9 cellular contexts compared by ENCODE assay signal in the genomic region with DNA sequence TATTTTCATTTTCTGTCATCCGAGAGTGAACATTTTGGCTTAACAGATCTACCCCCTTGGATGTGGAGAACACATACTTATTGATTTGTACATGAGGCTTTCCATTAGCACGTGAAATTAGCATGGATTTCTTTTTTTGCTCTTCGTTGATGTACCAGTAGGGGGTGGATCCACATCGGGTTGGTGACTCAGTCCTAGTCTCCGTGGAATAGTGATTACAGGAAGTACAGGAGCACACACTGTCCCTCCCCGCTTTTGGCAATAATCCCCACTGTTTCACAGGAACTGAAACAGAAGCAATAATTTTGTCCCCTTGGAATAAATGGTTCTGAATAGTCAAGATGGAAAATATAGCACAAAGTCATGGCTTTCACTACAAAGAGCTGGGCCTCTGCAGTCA.
A peak's percentile ranks its signal among the peaks of the same experiment; 100 is the strongest.
DNase-seq lines count a peak whose midpoint lies in the region; ATAC-seq and TF ChIP-seq lines count a peak whose summit lies in the region.
"Had no signal": no experiment of that assay in that cellular context is flagged by ENCODE, and none has a peak within 500 bp of the region (broad histone marks: within the 10 kb centered on the region; RNA-seq: fewer than 3 reads in every experiment).

No MANE protein-coding gene starts in this region.

- in situ Hi-C loops in ACHN (cut with HindIII; ENCODE audit: low pct_ligation_motif_present, low pct_unique_long_range_greater_than_20kb, low sequenced_read_pairs): no loop called here

- H3K27ac ChIP-seq in WERI-Rb-1 (no peak overlapping the region), right lobe of liver (no peak overlapping the region)

- no peaks in the 10 kb centered on the region for H3K4me1 Mint-ChIP-seq in activated T-helper 2 cell treated with anti-CD3 and anti-CD28 coated beads, Interferon-gamma antibody, Interleukin-2, Interleukin-4, amounts not matched to agents 10 μg/mL and 5 μg/mL and 100 μg/mL, durations not matched to agents 14 hours and 24 hours and 36 hours (ENCODE audit: low read depth)
- H3K4me1 Mint-ChIP-seq: activated naive CD4-positive, alpha-beta T cell treated with anti-CD3 and anti-CD28 coated beads, Interleukin-2, amount 10 ng/mL, durations not matched to agents 7 days and 5 days had no signal

- intact Hi-C loops in right lobe of liver (cut with DNase I): no loop called here
- intact Hi-C loops in activated T-helper 2 cell treated with anti-CD3 and anti-CD28 coated beads, Interferon-gamma antibody, Interleukin-2, Interleukin-4, amounts not matched to agents 10 μg/mL and 5 μg/mL and 100 μg/mL, durations not matched to agents 14 hours and 24 hours and 36 hours (cut with micrococcal nuclease): no loop called here

- H3K27me3 ChIP-seq in WERI-Rb-1 (ENCODE audit: insufficient read depth, low read depth, severe bottlenecking) (no peaks in the 10 kb centered on the region), right lobe of liver (no peaks in the 10 kb centered on the region)

- peaks cover 3% of the 10 kb centered on the region for H3K27me3 Mint-ChIP-seq in activated T-helper 2 cell treated with anti-CD3 and anti-CD28 coated beads, Interferon-gamma antibody, Interleukin-2, Interleukin-4, amounts not matched to agents 10 μg/mL and 5 μg/mL and 100 μg/mL, durations not matched to agents 14 hours and 24 hours and 36 hours (ENCODE audit: low read depth)

- no peaks in the 10 kb centered on the region for H3K9me3 Mint-ChIP-seq in activated T-helper 2 cell treated with anti-CD3 and anti-CD28 coated beads, Interferon-gamma antibody, Interleukin-2, Interleukin-4, amounts not matched to agents 10 μg/mL and 5 μg/mL and 100 μg/mL, durations not matched to agents 14 hours and 24 hours and 36 hours
- H3K9me3 Mint-ChIP-seq: activated naive CD4-positive, alpha-beta T cell treated with anti-CD3 and anti-CD28 coated beads, Interleukin-2, amount 10 ng/mL, durations not matched to agents 7 days and 5 days had no signal

- no peak for TF ChIP-seq POLR2A in right lobe of liver (IDR thresholded peaks at IDR 0.05)

- H3K4me3 Mint-ChIP-seq in activated T-helper 2 cell treated with anti-CD3 and anti-CD28 coated beads, Interferon-gamma antibody, Interleukin-2, Interleukin-4, amounts not matched to agents 10 μg/mL and 5 μg/mL and 100 μg/mL, durations not matched to agents 14 hours and 24 hours and 36 hours (ENCODE audit: low read depth): no peak overlapping the region
- H3K4me3 Mint-ChIP-seq: activated naive CD4-positive, alpha-beta T cell treated with anti-CD3 and anti-CD28 coated beads, Interleukin-2, amount 10 ng/mL, durations not matched to agents 7 days and 5 days had no signal

- no peaks in the 10 kb centered on the region for H3K36me3 Mint-ChIP-seq in activated T-helper 2 cell treated with anti-CD3 and anti-CD28 coated beads, Interferon-gamma antibody, Interleukin-2, Interleukin-4, amounts not matched to agents 10 μg/mL and 5 μg/mL and 100 μg/mL, durations not matched to agents 14 hours and 24 hours and 36 hours (ENCODE audit: low read depth)
- H3K36me3 Mint-ChIP-seq: activated naive CD4-positive, alpha-beta T cell treated with anti-CD3 and anti-CD28 coated beads, Interleukin-2, amount 10 ng/mL, durations not matched to agents 7 days and 5 days had no signal

- H3K36me3 ChIP-seq in WERI-Rb-1 (no peaks in the 10 kb centered on the region), right lobe of liver (no peaks in the 10 kb centered on the region)

- DNase-seq in ACHN (peak; percentile 10), WERI-Rb-1 (peak; percentile 35), right lobe of liver (no peak), amniotic stem cell (lab: John Stamatoyannopoulos, UW) (no peak), foreskin melanocyte (no peak)
- no peak for DNase-seq in activated T-helper 2 cell treated with anti-CD3 and anti-CD28 coated beads, Interferon-gamma antibody, Interleukin-2, Interleukin-4, amounts not matched to agents 10 μg/mL and 5 μg/mL and 100 μg/mL, durations not matched to agents 14 hours and 24 hours and 36 hours (ENCODE audit: low spot score)
- DNase-seq: activated naive CD4-positive, alpha-beta T cell treated with anti-CD3 and anti-CD28 coated beads, Interleukin-2, amount 10 ng/mL, durations not matched to agents 7 days and 5 days had no signal

- H3K4me1 ChIP-seq in right lobe of liver: no peaks in the 10 kb centered on the region

- H3K9me3 ChIP-seq in WERI-Rb-1 (ENCODE audit: severe bottlenecking): no peaks in the 10 kb centered on the region
- H3K9me3 ChIP-seq in right lobe of liver: no peaks in the 10 kb centered on the region

- TF ChIP-seq CTCF in LNCAP (IDR thresholded peaks at IDR 0.05) (peak; percentile 33; the same call in 1 of the 2 replicates), WERI-Rb-1 (IDR thresholded peaks at IDR 0.05; ENCODE audit: low read depth, low read length) (peak; percentile 49), right lobe of liver (IDR thresholded peaks at IDR 0.05) (peak in 3 of 4 donors; percentile 11 to 19 (median 15))

- H3K4me3 ChIP-seq in WERI-Rb-1 (ENCODE audit: low read depth, low read length) (no peak overlapping the region), right lobe of liver (no peak overlapping the region)

- no peak overlapping the region for H3K27ac Mint-ChIP-seq in activated T-helper 2 cell treated with anti-CD3 and anti-CD28 coated beads, Interferon-gamma antibody, Interleukin-2, Interleukin-4, amounts not matched to agents 10 μg/mL and 5 μg/mL and 100 μg/mL, durations not matched to agents 14 hours and 24 hours and 36 hours
- H3K27ac Mint-ChIP-seq: activated naive CD4-positive, alpha-beta T cell treated with anti-CD3 and anti-CD28 coated beads, Interleukin-2, amount 10 ng/mL, durations not matched to agents 7 days and 5 days had no signal

- WGBS in right lobe of liver (ENCODE audit: insufficient coverage, low coverage, low lambda C conversion rate, missing lambda C conversion rate): 15% methylated on average over 6 of the region's 6 CpGs

- peak; percentile 68 to 93 (median 90) for ATAC-seq in right lobe of liver
- no peak for ATAC-seq in HG03025 (IDR thresholded peaks at IDR 0.05; ENCODE audit: low FRiP score, unreplicated experiment)

Comparison
In these comparisons a context has a peak if more than half of its experiments do, and no peak if none do; other contexts are left out.
1. DNase-seq: peak in ACHN (single experiment) and WERI-Rb-1 (single experiment); none in right lobe of liver (0 of 3), amniotic stem cell (single experiment), foreskin melanocyte (single experiment) and activated T-helper 2 cell treated with anti-CD3 and anti-CD28 coated beads, Interferon-gamma antibody, Interleukin-2, Interleukin-4, amounts not matched to agents 10 μg/mL and 5 μg/mL and 100 μg/mL, durations not matched to agents 14 hours and 24 hours and 36 hours (single experiment).
2. Peak in every context shown above with its lines, with median percentiles within 50 percentile points of each other: CTCF ChIP-seq.